24 cellular contexts compared by ENCODE assay signal in genomic region chr7:158491094-158491493, GRCh38.
"Had no signal": no experiment of that assay in that cellular context is flagged by ENCODE, and none has a peak within 500 bp of the region (broad histone marks: within the 10 kb centered on the region; RNA-seq: fewer than 3 reads in every experiment).

No MANE protein-coding gene starts in this region.

- H3K27ac ChIP-seq: left lung, lower lobe of right lung, neutrophil, parathyroid adenoma, psoas muscle, right lobe of liver, stomach, testis, thyroid gland, transverse colon, upper lobe of left lung, vagina had no signal

- H3K9ac ChIP-seq: parathyroid adenoma had no signal

- H3K9me3 ChIP-seq: left lung, lower lobe of right lung, neutrophil, psoas muscle, right lobe of liver, stomach, testis, thyroid gland, transverse colon, upper lobe of left lung, vagina had no signal

- DNase-seq: islet precursor cell; kidney glomerular epithelial cell; left colon; left lung; lower lobe of right lung; mammary epithelial cell; mesenchymal stem cell; naive thymus-derived CD8-positive, alpha-beta T cell; occipital lobe; psoas muscle; right lobe of liver; stimulated activated CD4-positive, alpha-beta T cell treated with anti-CD3 and anti-CD28 coated beads, Interleukin-1b, Interleukin-23, amount 100 ng/mL, for 48 hours; stimulated activated CD4-positive, alpha-beta T cell treated with anti-CD3 and anti-CD28 coated beads, Interleukin-4, amount 100 ng/mL, for 1 hour; stimulated activated naive B cell treated with anti-CD40 and anti-IgM and Interleukin-4, amounts not matched to agents 10 μg/mL and 1 μg/mL and 100 μg/mL, for 72 hours; stimulated activated naive CD8-positive, alpha-beta T cell treated with anti-CD3 and anti-CD28 coated beads, Interleukin-15, Interleukin-2, amounts not matched to agents 100 U/mL and 50 U/mL, for 24 hours; stomach; testis; thyroid gland; transverse colon; upper lobe of left lung had no signal

- H3K27me3 ChIP-seq: right lobe of liver, testis, thyroid gland, upper lobe of left lung, vagina had no signal

- H3K4me1 ChIP-seq: left lung, lower lobe of right lung, psoas muscle, right lobe of liver, testis, thyroid gland, upper lobe of left lung, vagina had no signal

- H3K36me3 ChIP-seq: left lung, lower lobe of right lung, neutrophil, right lobe of liver, thyroid gland, transverse colon, upper lobe of left lung, vagina had no signal

- H3K4me3 ChIP-seq: left lung, lower lobe of right lung, psoas muscle, right lobe of liver, smooth muscle cell, stomach, thyroid gland, transverse colon, upper lobe of left lung, vagina had no signal
